9 cellular contexts compared by ENCODE assay signal in genomic region chr1:211695135-211695816, GRCh38.
DNase-seq lines count a peak whose midpoint lies in the region; ATAC-seq and TF ChIP-seq lines count a peak whose summit lies in the region.
"Had no signal": no experiment of that assay in that cellular context is flagged by ENCODE, and none has a peak within 500 bp of the region (broad histone marks: within the 10 kb centered on the region; RNA-seq: fewer than 3 reads in every experiment).

No MANE protein-coding gene starts in this region.

- H3K27me3 ChIP-seq in OCI-LY3 (ENCODE audit: low read depth, low read length) = peaks cover 17% of the 10 kb centered on the region

- no peaks in the 10 kb centered on the region for H3K79me2 ChIP-seq in OCI-LY3 (ENCODE audit: low read length)

- no peak overlapping the region for H3K4me3 Mint-ChIP-seq in activated naive CD4-positive, alpha-beta T cell treated with anti-CD3 and anti-CD28 coated beads, Interleukin-2, amount 10 ng/mL, durations not matched to agents 7 days and 5 days
- peak overlapping the region in 1 of 2 donors; percentile 21 for H3K4me3 Mint-ChIP-seq in stimulated activated naive CD8-positive, alpha-beta T cell treated with anti-CD3 and anti-CD28 coated beads, Interleukin-15, amount 100 ng/mL, for 72 hours
- H3K4me3 Mint-ChIP-seq: H9 had no signal

- peaks cover 5% of the 10 kb centered on the region for H3K9me3 Mint-ChIP-seq in activated naive CD4-positive, alpha-beta T cell treated with anti-CD3 and anti-CD28 coated beads, Interleukin-2, amount 10 ng/mL, durations not matched to agents 7 days and 5 days
- H3K9me3 Mint-ChIP-seq in stimulated activated naive CD8-positive, alpha-beta T cell treated with anti-CD3 and anti-CD28 coated beads, Interleukin-15, amount 100 ng/mL, for 72 hours = no peaks in the 10 kb centered on the region

- peak overlapping the region; percentile 19 for H3K4me2 ChIP-seq in OCI-LY3 (ENCODE audit: low read length)

- H2AFZ ChIP-seq in OCI-LY3 (ENCODE audit: low read depth, low read length) = no peak overlapping the region

- H3K27ac ChIP-seq in OCI-LY3 (ENCODE audit: low read length) = no peak overlapping the region

- no peak for TF ChIP-seq CTCF in OCI-LY3 (IDR thresholded peaks at IDR 0.05; ENCODE audit: low read depth, low read length)

- no peak overlapping the region for H3K9ac ChIP-seq in OCI-LY3 (ENCODE audit: low read length)

- H4K20me1 ChIP-seq in OCI-LY3 (ENCODE audit: insufficient read depth, low read length) = no peaks in the 10 kb centered on the region

- H3K9me3 ChIP-seq in OCI-LY3 (ENCODE audit: insufficient read depth, low read length) = peaks cover 5% of the 10 kb centered on the region; the same call in 1 of the 2 replicates

- CTCF ChIA-PET in activated naive CD4-positive, alpha-beta T cell treated with anti-CD3 and anti-CD28 coated beads, Interleukin-2, amount 10 ng/mL, durations not matched to agents 7 days and 5 days (lab: Charles Lee) = interaction anchor here (0.7 to 5.0 kb wide), 5 partner anchors 9 to 760 kb away, joined by 3 to 36 read pairs (median 6); partner anchors contain the start of genes DTL and INTS7

- H3K27ac Mint-ChIP-seq in activated naive CD4-positive, alpha-beta T cell treated with anti-CD3 and anti-CD28 coated beads, Interleukin-2, amount 10 ng/mL, durations not matched to agents 7 days and 5 days = no peak overlapping the region
- H3K27ac Mint-ChIP-seq in stimulated activated naive CD8-positive, alpha-beta T cell treated with anti-CD3 and anti-CD28 coated beads, Interleukin-15, amount 100 ng/mL, for 72 hours = no peak overlapping the region
- H3K27ac Mint-ChIP-seq: H9 had no signal

- peaks cover 35% of the 10 kb centered on the region for H3K4me1 ChIP-seq in OCI-LY3 (ENCODE audit: low read length)

- DNase-seq in activated naive CD4-positive, alpha-beta T cell treated with Interleukin-2 at 50 U/mL for 16 hours = peak; percentile 18
- no peak for DNase-seq in activated naive CD4-positive, alpha-beta T cell treated with anti-CD3 and anti-CD28 coated beads, Interleukin-2, amount 10 ng/mL, durations not matched to agents 7 days and 5 days
- DNase-seq in stimulated activated naive CD8-positive, alpha-beta T cell treated with anti-CD3 and anti-CD28 coated beads, Interleukin-15, amount 100 ng/mL, for 72 hours = no peak
- DNase-seq in effector CD4-positive, alpha-beta T cell = no peak
- DNase-seq in dedifferentiated amniotic fluid mesenchymal stem cell (ENCODE audit: extremely low spot score) (no peak), NCI-H1694 (lab: John Stamatoyannopoulos, UW) (no peak)
- DNase-seq: H9 had no signal

- H3K4me1 Mint-ChIP-seq in activated naive CD4-positive, alpha-beta T cell treated with anti-CD3 and anti-CD28 coated beads, Interleukin-2, amount 10 ng/mL, durations not matched to agents 7 days and 5 days = peaks cover 43% of the 10 kb centered on the region
- peaks cover 56% of the 10 kb centered on the region for H3K4me1 Mint-ChIP-seq in stimulated activated naive CD8-positive, alpha-beta T cell treated with anti-CD3 and anti-CD28 coated beads, Interleukin-15, amount 100 ng/mL, for 72 hours

- H3K27me3 Mint-ChIP-seq in activated naive CD4-positive, alpha-beta T cell treated with anti-CD3 and anti-CD28 coated beads, Interleukin-2, amount 10 ng/mL, durations not matched to agents 7 days and 5 days = peaks cover 25% of the 10 kb centered on the region
- H3K27me3 Mint-ChIP-seq in stimulated activated naive CD8-positive, alpha-beta T cell treated with anti-CD3 and anti-CD28 coated beads, Interleukin-15, amount 100 ng/mL, for 72 hours = no peaks in the 10 kb centered on the region

- no peaks in the 10 kb centered on the region for H3K36me3 Mint-ChIP-seq in activated naive CD4-positive, alpha-beta T cell treated with anti-CD3 and anti-CD28 coated beads, Interleukin-2, amount 10 ng/mL, durations not matched to agents 7 days and 5 days

- no peak overlapping the region for H3K4me3 ChIP-seq in OCI-LY3 (ENCODE audit: low read length)

- ATAC-seq in HG02870 (IDR thresholded peaks at IDR 0.05; ENCODE audit: unreplicated experiment) = peak; percentile 59
- peak; percentile 49 for ATAC-seq in stimulated activated naive CD8-positive, alpha-beta T cell treated with anti-CD3 and anti-CD28 coated beads, Interleukin-15, amount 100 ng/mL, for 72 hours

- H3K36me3 ChIP-seq in OCI-LY3 (replicated peaks; ENCODE audit: low read depth, low read length) = peaks cover 3% of the 10 kb centered on the region
